11 cellular contexts compared by ENCODE assay signal in genomic region chr1:3070654-3071506, GRCh38. TPM values are rescaled to one million over a fixed set of nuclear protein-coding genes. Genes with fewer than 3 reads are reported as not detected.
DNase-seq lines count a peak whose midpoint lies in the region; ATAC-seq, FAIRE-seq and TF ChIP-seq lines count a peak whose summit lies in the region.
"Had no signal": no experiment of that assay in that cellular context is flagged by ENCODE, and none has a peak within 500 bp of the region (broad histone marks: within the 10 kb centered on the region; RNA-seq: fewer than 3 reads in every experiment).

No MANE protein-coding gene starts in this region.

- POLR2A ChIA-PET in A549 (lab: Yijun Ruan, JAX) (no interaction called here), activated B cell treated with CpG ODN at 0.5 μM for 24 hours (lab: Charles Lee) (no interaction called here)

- CTCF ChIA-PET in A549 (lab: Yijun Ruan, JAX) (interaction anchor here (0.6 kb wide), 1 partner anchor 189 kb away, joined by 3 read pairs; no protein-coding TSS in a partner anchor), activated B cell treated with CpG ODN at 0.5 μM for 24 hours (lab: Charles Lee) (no interaction called here)

- H3K36me3 Mint-ChIP-seq in activated B cell treated with CpG ODN at 0.5 μM for 24 hours (ENCODE audit: low read depth), result no peaks in the 10 kb centered on the region

- ATAC-seq in A549 (no peak), activated B cell treated with CpG ODN at 0.5 μM for 24 hours (ENCODE audit: low read depth) (no peak), heart right ventricle (peak in 1 of 8 donors; percentile 2), HG03342 (IDR thresholded peaks at IDR 0.05; ENCODE audit: unreplicated experiment) (no peak)

- intact Hi-C loops in activated B cell treated with CpG ODN at 0.5 μM for 24 hours (cut with micrococcal nuclease) (no loop called here), heart right ventricle (cut with DNase I) (loop anchor here in 7 of 10 donors (2.0 to 10.0 kb wide), 8 partner anchors 54 to 214 kb away; no protein-coding TSS in a partner anchor), ovary (cut with DNase I) (loop anchor here in 3 of 4 donors (2.0 to 5.0 kb wide), 4 partner anchors 101 to 336 kb away; no protein-coding TSS in a partner anchor)

- H3K36me3 ChIP-seq in heart right ventricle, result no peaks in the 10 kb centered on the region
- no peaks in the 10 kb centered on the region for H3K36me3 ChIP-seq in ovary

- no peak for TF ChIP-seq POLR2A in A549 (IDR thresholded peaks at IDR 0.05; ENCODE audit: low read length)
- TF ChIP-seq POLR2A in ovary (IDR thresholded peaks at IDR 0.05), result no peak

- no peak for FAIRE-seq in A549 (lab: Jason Lieb, UNC)

- no peak overlapping the region for H3K27ac Mint-ChIP-seq in activated B cell treated with CpG ODN at 0.5 μM for 24 hours

- no peak for TF ChIP-seq CTCF in A549 (IDR thresholded peaks at IDR 0.05)
- no peak for TF ChIP-seq CTCF in activated B cell treated with CpG ODN at 0.5 μM for 24 hours (IDR thresholded peaks at IDR 0.05)
- TF ChIP-seq CTCF in heart right ventricle (IDR thresholded peaks at IDR 0.05), result no peak
- no peak for TF ChIP-seq CTCF in ovary (IDR thresholded peaks at IDR 0.05)

- peaks cover 12 to 93% (median 70%) of the 10 kb centered on the region in 7 donors for H3K27me3 ChIP-seq in heart right ventricle
- H3K27me3 ChIP-seq in ovary, result no peaks in the 10 kb centered on the region

- TF ChIP-seq EP300 in A549 (IDR thresholded peaks at IDR 0.05) (no peak), ovary (IDR thresholded peaks at IDR 0.05) (no peak)

- H3K9me3 ChIP-seq in A549 (no peaks in the 10 kb centered on the region), heart right ventricle (no peaks in the 10 kb centered on the region), ovary (no peaks in the 10 kb centered on the region)

- H3K4me1 ChIP-seq in A549 (no peaks in the 10 kb centered on the region), heart right ventricle (peaks cover 2 to 81% (median 45%) of the 10 kb centered on the region in 9 donors), ovary (ENCODE audit: insufficient read depth) (peaks cover 8% of the 10 kb centered on the region)

- peak overlapping the region; percentile 79; the same call in 2 of the 3 replicates for H3K4me3 ChIP-seq in A549
- H3K4me3 ChIP-seq in heart right ventricle, result peak overlapping the region; percentile 37 to 92 (median 76)
- peak overlapping the region; percentile 58 for H3K4me3 ChIP-seq in ovary

- H3K4me3 Mint-ChIP-seq in activated B cell treated with CpG ODN at 0.5 μM for 24 hours, result peak overlapping the region; percentile 50

- peaks cover 4% of the 10 kb centered on the region for H3K4me1 Mint-ChIP-seq in activated B cell treated with CpG ODN at 0.5 μM for 24 hours

- H3K4me2 ChIP-seq in A549, result peak overlapping the region; percentile 95

- TF ChIP-seq RAD21 in A549 (conservative IDR thresholded peaks at IDR 0.05 in 1 of 2, IDR thresholded peaks at IDR 0.05 in 1 of 2), result no peak

- H3K27me3 Mint-ChIP-seq in activated B cell treated with CpG ODN at 0.5 μM for 24 hours, result peaks cover 21% of the 10 kb centered on the region

- WGBS in A549 (ENCODE audit: missing lambda C conversion rate), result 92% methylated on average over 38 of the region's 95 CpGs
- WGBS in heart right ventricle, 2 donors, result 7 to 11% methylated on average over 89 to 95 of the region's 95 CpGs
- 23 to 35% (median 33%) methylated on average over 74 to 95 of the region's 95 CpGs for WGBS in ovary, 3 donors

- no peak for DNase-seq in A549 (ENCODE audit: low read depth in 1 of 2, low spot score in 1 of 2)
- no peak for DNase-seq in activated B cell treated with CpG ODN at 0.5 μM for 24 hours
- DNase-seq in heart right ventricle, result no peak
- DNase-seq in ovary, result peak in 4 of 5 donors; percentile 35 to 67 (median 54)
- DNase-seq in NCI-H2196 (lab: John Stamatoyannopoulos, UW; ENCODE audit: unreplicated experiment), result no peak
- DNase-seq in stimulated activated CD8-positive, alpha-beta memory T cell treated with anti-CD3 and anti-CD28 coated beads, Interleukin-4, amount 100 ng/mL, for 48 hours, result no peak
- DNase-seq in NCI-H226, result no peak
- DNase-seq: cerebellar nuclear complex, nucleus accumbens had no signal

- H3K27ac ChIP-seq in A549 (peak overlapping the region in 1 of 2 experiments; percentile 84; a peak in 3 of 6 replicates), heart right ventricle (peak overlapping the region; percentile 76 to 95 (median 86)), ovary (peak overlapping the region; percentile 60 to 98)

- H3K9me3 Mint-ChIP-seq in activated B cell treated with CpG ODN at 0.5 μM for 24 hours, result no peaks in the 10 kb centered on the region

TF ChIP-seq in A549, 52 proteins besides CTCF, POLR2A, EP300 and RAD21:
- TF ChIP-seq TFCP2L1 (CRISPR knock-in tag; IDR thresholded peaks at IDR 0.05) (no peak), SREBF2 (IDR thresholded peaks at IDR 0.05) (no peak), CHD4 (IDR thresholded peaks at IDR 0.05; ENCODE audit: borderline replicate concordance) (no peak), NFE2L2 (conservative IDR thresholded peaks at IDR 0.05; ENCODE audit: low read length) (no peak), ESRRA (IDR thresholded peaks at IDR 0.05; ENCODE audit: borderline replicate concordance, low read length) (no peak), HMGXB4 (CRISPR knock-in tag; IDR thresholded peaks at IDR 0.05; ENCODE audit: borderline replicate concordance) (no peak), ZSCAN20 (CRISPR knock-in tag; IDR thresholded peaks at IDR 0.05) (no peak), ATOH8 (CRISPR knock-in tag; IDR thresholded peaks at IDR 0.05; ENCODE audit: low read depth) (no peak), EHF (CRISPR knock-in tag; IDR thresholded peaks at IDR 0.05) (no peak), POLR2AphosphoS2 (conservative IDR thresholded peaks at IDR 0.05; ENCODE audit: low read length) (no peak), PHF8 (IDR thresholded peaks at IDR 0.05; ENCODE audit: borderline replicate concordance, low read depth) (no peak), NR3C1 (IDR thresholded peaks at IDR 0.05) (no peak), RNF2 (IDR thresholded peaks at IDR 0.05; ENCODE audit: borderline replicate concordance, low read depth) (no peak), FOXS1 (CRISPR knock-in tag; IDR thresholded peaks at IDR 0.05) (no peak), JUNB (IDR thresholded peaks at IDR 0.05) (no peak)
TF ChIP-seq in A549: peak in this region for 0.

RNA-seq across cellular contexts. Expression of gene PRDM16, which starts 1.9 kb away (rescaled TPM):
- polyA plus RNA-seq in A549 (2011; rRNA removed), result 0.03 and 0.04 TPM in 2 replicates
- polyA plus RNA-seq in A549 (2012; cell fraction: cytosol; rRNA removed), result 0.08 and 0.22 TPM in 2 replicates
- polyA plus RNA-seq in A549 (2012; cell fraction: nucleus; rRNA removed), result 0.26 and 0.40 TPM in 2 replicates
- 0.15 to 0.35 TPM (median 0.25 TPM) in 3 replicates for polyA plus RNA-seq in A549 (2017; fragmentation: RNase III; extraction: RNeasy Plus Mini Kit Qiagen cat#74134 plus additional on column Dnase treatment)
- polyA minus RNA-seq in A549 (2011; rRNA and poly(A)+ RNA removed), result 0.04 and 0.15 TPM in 2 replicates
- total RNA-seq in activated B cell treated with CpG ODN at 0.5 μM for 24 hours, result not detected in 2 replicates
- total RNA-seq in heart right ventricle, result 10 to 100 TPM; 11.7 to 25.9 (median 14.8) TPM
- polyA plus RNA-seq in heart right ventricle, result 10 to 100 TPM in 1 of 2 donors, 1 to 10 TPM in 1; 4.1 to 16.8 TPM
- total RNA-seq in ovary, result 10 to 100 TPM in 2 of 7 donors, 1 to 10 TPM in 5; 1.1 to 17.3 (median 4.3) TPM
- 1 to 10 TPM; 1.3 to 1.9 TPM for polyA plus RNA-seq in ovary

RNA-seq across cellular contexts. Expression of gene ACTRT2, which starts 49.6 kb away (rescaled TPM):
- polyA plus RNA-seq in A549 (2011; rRNA removed) (not detected in 2 replicates), A549 (2017; fragmentation: RNase III; extraction: RNeasy Plus Mini Kit Qiagen cat#74134 plus additional on column Dnase treatment) (not detected in 3 replicates), heart right ventricle (not detected), ovary (not detected)
- polyA plus RNA-seq in A549 (2012; cell fraction: cytosol; rRNA removed), result not detected in 2 replicates
- polyA plus RNA-seq in A549 (2012; cell fraction: nucleus; rRNA removed), result not detected in 2 replicates
- polyA minus RNA-seq in A549 (2011; rRNA and poly(A)+ RNA removed), result not detected in 2 replicates
- total RNA-seq in activated B cell treated with CpG ODN at 0.5 μM for 24 hours (not detected in 2 replicates), heart right ventricle (not detected), ovary (not detected)
- polyA plus RNA-seq: BJ had no signal

Comparison
In these comparisons a context has a peak if more than half of its experiments do, and no peak if none do; other contexts are left out.
1. DNase-seq: peak in ovary (4 of 5); none in A549 (0 of 2), activated B cell treated with CpG ODN at 0.5 μM for 24 hours (single experiment), heart right ventricle (0 of 2), NCI-H2196 (single experiment), stimulated activated CD8-positive, alpha-beta memory T cell treated with anti-CD3 and anti-CD28 coated beads, Interleukin-4, amount 100 ng/mL, for 48 hours (single experiment) and NCI-H226 (single experiment).
2. Peak in every context shown above with its lines, with median percentiles within 50 percentile points of each other: H3K4me3 ChIP-seq.